In the genomic region with DNA sequence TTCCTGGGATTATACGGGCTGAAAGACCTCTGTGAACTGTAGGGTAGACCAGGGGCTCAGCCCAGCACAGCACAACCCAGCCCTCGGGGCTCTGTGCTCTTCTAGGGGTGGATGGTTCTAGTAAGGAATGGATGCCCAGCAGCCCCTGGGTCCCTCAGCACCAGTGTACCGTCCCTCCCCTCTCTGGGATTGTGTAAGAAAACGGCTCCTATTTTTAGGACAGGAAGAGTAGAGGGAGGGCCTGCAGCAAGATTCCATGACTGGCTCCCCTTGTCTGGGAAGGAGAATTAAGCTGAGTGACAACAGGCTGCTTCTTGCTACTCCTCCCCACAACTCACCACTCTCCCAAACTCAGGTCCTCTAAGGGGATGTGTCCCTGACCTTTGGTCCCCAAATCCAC, we compare ENCODE assay signal across 20 cellular contexts.
"Had no signal": no experiment of that assay in that cellular context is flagged by ENCODE, and none has a peak within 500 bp of the region (broad histone marks: within the 10 kb centered on the region; RNA-seq: fewer than 3 reads in every experiment).

No MANE protein-coding gene starts in this region.

- ATAC-seq: esophagus mucosa; gastroesophageal sphincter; lower lobe of right lung; right cardiac atrium; stimulated activated naive CD8-positive, alpha-beta T cell treated with anti-CD3 and anti-CD28 coated beads, Interleukin-15, Interleukin-2, amounts not matched to agents 100 U/mL and 50 U/mL, for 24 hours had no signal

- H3K4me3 ChIP-seq: dorsolateral prefrontal cortex, gastroesophageal sphincter, left ventricle myocardium inferior, lower lobe of right lung, ovary, smooth muscle cell, suprapubic skin, thyroid gland had no signal

- H3K27me3 ChIP-seq: ovary, suprapubic skin, thyroid gland had no signal

- H3K4me2 ChIP-seq: smooth muscle cell had no signal

- H3K36me3 ChIP-seq: gastroesophageal sphincter, left ventricle myocardium inferior, lower lobe of right lung, ovary, suprapubic skin, thyroid gland had no signal

- H3K4me1 ChIP-seq: gastroesophageal sphincter, left ventricle myocardium inferior, lower lobe of right lung, suprapubic skin, thyroid gland had no signal

- DNase-seq: cortex of kidney; dorsolateral prefrontal cortex; effector CD8-positive, alpha-beta T cell; immature natural killer cell; kidney; left cardiac atrium; left ventricle myocardium inferior; lower lobe of right lung; midbrain; naive B cell; ovary; right cardiac atrium; stimulated activated CD4-positive, alpha-beta T cell treated with anti-CD3 and anti-CD28 coated beads, Interleukin-2, amount 100 ng/mL, for 48 hours; stimulated activated naive CD8-positive, alpha-beta T cell treated with anti-CD3 and anti-CD28 coated beads, Interleukin-15, Interleukin-2, amounts not matched to agents 100 U/mL and 50 U/mL, for 24 hours; thyroid gland had no signal

- H3K27ac ChIP-seq: dorsolateral prefrontal cortex, gastroesophageal sphincter, left ventricle myocardium inferior, lower lobe of right lung, ovary, suprapubic skin, thyroid gland had no signal

- H3K9me3 ChIP-seq: lower lobe of right lung, ovary, suprapubic skin, thyroid gland had no signal

- FAIRE-seq: endometrium, kidney had no signal
